In the genomic region with DNA sequence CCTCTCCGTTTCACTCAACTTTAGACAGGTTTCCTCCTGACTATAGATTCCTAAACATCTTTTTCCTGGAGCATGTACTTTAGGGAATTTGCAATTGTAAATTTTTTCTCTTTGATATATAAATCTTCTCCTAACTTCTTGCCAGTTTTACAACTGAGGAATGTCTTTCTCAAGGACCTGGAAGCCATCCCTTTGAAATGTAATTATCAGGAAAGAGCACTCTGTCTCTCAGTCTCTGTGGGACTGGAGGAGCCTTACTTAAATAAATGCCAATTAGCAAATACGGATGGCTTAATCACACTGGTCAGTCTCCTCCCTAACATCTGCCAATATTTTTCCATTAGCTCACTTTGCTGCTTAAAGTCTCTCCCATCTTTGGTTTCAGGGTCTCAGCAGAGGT, we compare ENCODE assay signal across 18 cellular contexts.
DNase-seq lines count a peak whose midpoint lies in the region.
"Had no signal": no experiment of that assay in that cellular context is flagged by ENCODE, and none has a peak within 500 bp of the region (broad histone marks: within the 10 kb centered on the region; RNA-seq: fewer than 3 reads in every experiment).

No MANE protein-coding gene starts in this region.

- H3K9me3 ChIP-seq in HUES6 (ENCODE audit: control insufficient read depth, insufficient read depth, low read depth, low read length) (no peaks in the 10 kb centered on the region), NT2/D1 (ENCODE audit: insufficient read depth, low read length) (peaks cover 16% of the 10 kb centered on the region; the same call in 1 of the 2 replicates), iPS-18a (ENCODE audit: control insufficient read depth, low read depth, low read length) (no peaks in the 10 kb centered on the region), HAP-1 (no peaks in the 10 kb centered on the region)
- H3K9me3 ChIP-seq: A549, BLaER1 had no signal

- H3K36me3 ChIP-seq in HUES6 (ENCODE audit: control insufficient read depth, insufficient read depth, low read length) (peaks cover 2% of the 10 kb centered on the region; the same call in 1 of the 2 replicates), NT2/D1 (ENCODE audit: insufficient read depth, insufficient read length, low read length) (no peaks in the 10 kb centered on the region), iPS-18a (ENCODE audit: control insufficient read depth, low read depth, low read length) (no peaks in the 10 kb centered on the region), HAP-1 (replicated peaks) (no peaks in the 10 kb centered on the region)
- H3K36me3 ChIP-seq: BLaER1 had no signal

- H3K9ac ChIP-seq in HUES6 (ENCODE audit: low read length) (peak overlapping the region; percentile 22), NT2/D1 (ENCODE audit: insufficient read length, low read depth) (no peak overlapping the region), iPS-18a (ENCODE audit: low read length) (no peak overlapping the region)
- H3K9ac ChIP-seq: BLaER1 had no signal

- H3K27me3 ChIP-seq in HUES6 (ENCODE audit: control insufficient read depth, insufficient read depth, low read length) (no peaks in the 10 kb centered on the region), NT2/D1 (ENCODE audit: insufficient read depth, insufficient read length) (no peaks in the 10 kb centered on the region), iPS-18a (ENCODE audit: control insufficient read depth, insufficient read depth, low read length) (no peaks in the 10 kb centered on the region), HAP-1 (ENCODE audit: low read depth) (no peaks in the 10 kb centered on the region)
- H3K27me3 ChIP-seq: BLaER1 had no signal

- in situ Hi-C loops in HAP-1 (cut with MboI; ENCODE audit: low sequenced_read_pairs): no loop called here

- peak overlapping the region; percentile 84; the same call in 1 of the 2 replicates for H3K27ac ChIP-seq in HUES6 (ENCODE audit: low read depth, low read length)
- no peak overlapping the region for H3K27ac ChIP-seq in iPS-18a (ENCODE audit: low read length)
- H3K27ac ChIP-seq: A549, BLaER1 had no signal

- H3K4me1 ChIP-seq in HUES6 (ENCODE audit: control insufficient read depth, insufficient read depth, low read length): peaks cover 29% of the 10 kb centered on the region
- H3K4me1 ChIP-seq in NT2/D1 (ENCODE audit: insufficient read depth, insufficient read length): no peaks in the 10 kb centered on the region
- peaks cover 25% of the 10 kb centered on the region for H3K4me1 ChIP-seq in iPS-18a (ENCODE audit: control insufficient read depth, low read depth, low read length)
- no peaks in the 10 kb centered on the region for H3K4me1 ChIP-seq in HAP-1
- H3K4me1 ChIP-seq: A549, BLaER1 had no signal

- H3K4me3 ChIP-seq in HUES6 (ENCODE audit: low read depth, low read length) (no peak overlapping the region; the same call in 1 of the 2 replicates), NT2/D1 (ENCODE audit: insufficient read length, low read depth) (no peak overlapping the region), iPS-18a (ENCODE audit: low read length) (peak overlapping the region; percentile 5), HAP-1 (no peak overlapping the region)
- H3K4me3 ChIP-seq: A549, BLaER1, K562 had no signal

- DNase-seq in DMS 273 treated with DMSO at 0.1 percent for 48 hours (lab: John Stamatoyannopoulos, UW) (peak; percentile 71), NT2/D1 (ENCODE audit: low read depth, low spot score) (peak; percentile 50), NCI-H1436 treated with DMSO at 0.1 percent for 48 hours (lab: John Stamatoyannopoulos, UW) (no peak), HAP-1 (ENCODE audit: low spot score in 2 of 2) (no peak)
- DNase-seq in activated naive CD4-positive, alpha-beta T cell treated with Interleukin-2 at 50 U/mL for 16 hours: no peak
- DNase-seq: CD4-positive, alpha-beta memory T cell; H7; NCI-H1092 treated with DMSO at 0.1 percent for 48 hours; NCI-H2081; NCI-H2227 treated with DMSO at 0.1 percent for 48 hours; NCI-H526 treated with DMSO at 0.1 percent for 48 hours; NK-92 treated with Interleukin-12 subunit alpha and Interleukin-12 subunit beta, amount 100 ng/mL, for 24 hours; T-cell had no signal

Comparison
In these comparisons a context has a peak if more than half of its experiments do, and no peak if none do; other contexts are left out.
1. DNase-seq: peak in DMS 273 treated with DMSO at 0.1 percent for 48 hours (single experiment) and NT2/D1 (single experiment); none in activated naive CD4-positive, alpha-beta T cell treated with Interleukin-2 at 50 U/mL for 16 hours (single experiment), NCI-H1436 treated with DMSO at 0.1 percent for 48 hours (single experiment) and HAP-1 (0 of 2).